In genomic region chr22:28882545-28882877, GRCh38 we compare ENCODE assay signal across 8 cellular contexts. TPM values are rescaled to one million over a fixed set of nuclear protein-coding genes. Genes with fewer than 3 reads are reported as not detected.
DNase-seq lines count a peak whose midpoint lies in the region; ATAC-seq, FAIRE-seq and TF ChIP-seq lines count a peak whose summit lies in the region.

No MANE protein-coding gene starts in this region.

- CTCF ChIA-PET in endothelial cell of umbilical vein (lab: Charles Lee), result interaction anchor here (0.6 to 3.2 kb wide), 4 partner anchors 148 to 816 kb away, joined by 3 to 32 read pairs (median 3); no protein-coding TSS in a partner anchor

- H3K9me3 ChIP-seq in HAP-1 (no peaks in the 10 kb centered on the region), endothelial cell of umbilical vein (replicated peaks; ENCODE audit: control insufficient read depth, insufficient read depth, low read length) (no peaks in the 10 kb centered on the region)

- POLR2A ChIA-PET in endothelial cell of umbilical vein (lab: Charles Lee), result interaction anchor here (0.6 kb wide), 1 partner anchor 149 kb away, joined by 5 read pairs; no protein-coding TSS in a partner anchor

- intact Hi-C loops in endothelial cell of umbilical vein (cut with micrococcal nuclease), result loop anchor here (5.0 kb wide), 1 partner anchor 55 kb away; no protein-coding TSS in a partner anchor

- no TSS peak for BruUV-seq in endothelial cell of umbilical vein (replicated peaks; lab: Mats Ljungman, UMichigan)

- H3K4me2 ChIP-seq in endothelial cell of umbilical vein (ENCODE audit: insufficient read depth, low read length), result peak overlapping the region; percentile 64

- FAIRE-seq in endothelial cell of umbilical vein (lab: Jason Lieb, UNC), result peak; percentile 73

- H2AFZ ChIP-seq in endothelial cell of umbilical vein (ENCODE audit: low read depth, low read length), result peak overlapping the region; percentile 95

- H3K4me3 Mint-ChIP-seq in nephron, result peak overlapping the region; percentile 91 to 93 (median 91)

- H3K4me1 ChIP-seq in HAP-1 (peaks cover 32% of the 10 kb centered on the region), endothelial cell of umbilical vein (ENCODE audit: control insufficient read depth, extremely low read depth, insufficient read depth, low read length) (peaks cover 11% of the 10 kb centered on the region)

- H3K27me3 Mint-ChIP-seq in nephron (ENCODE audit: low read depth), result peaks cover 5% of the 10 kb centered on the region

- in situ Hi-C loops in HAP-1 (cut with MboI; ENCODE audit: low sequenced_read_pairs), result no loop called here

- peak overlapping the region; percentile 52 for H3K4me3 ChIP-seq in HAP-1
- peak overlapping the region; percentile 24 to 72 (median 39) for H3K4me3 ChIP-seq in endothelial cell of umbilical vein (replicated peaks in 1 of 3; ENCODE audit: insufficient read depth in 1 of 3, low read depth in 1 of 3, low read length in 3 of 3)

- no peak for ATAC-seq in GM18861 (IDR thresholded peaks at IDR 0.05; ENCODE audit: unreplicated experiment)

- H3K36me3 Mint-ChIP-seq in nephron (ENCODE audit: low read depth), result no peaks in the 10 kb centered on the region

- peaks cover 5% of the 10 kb centered on the region for H3K79me2 ChIP-seq in endothelial cell of umbilical vein (ENCODE audit: control insufficient read depth, insufficient read depth, low read length)

- H3K9me3 Mint-ChIP-seq in nephron, result no peaks in the 10 kb centered on the region

- dilution Hi-C loops in endothelial cell of umbilical vein (cut with MboI; ENCODE audit: extremely low pct_ligation_motif_present, low sequenced_read_pairs), result no loop called here

- peak overlapping the region; percentile 7 for H3K9ac ChIP-seq in endothelial cell of umbilical vein (replicated peaks; ENCODE audit: extremely low read depth, insufficient read depth, low read length)

- no peaks in the 10 kb centered on the region for H3K9me1 ChIP-seq in endothelial cell of umbilical vein (replicated peaks; ENCODE audit: control insufficient read depth, extremely low read depth, insufficient read depth, low read length)

- H3K27ac Mint-ChIP-seq in nephron, result peak overlapping the region; percentile 71 to 81 (median 76)

- TF ChIP-seq CTCF in endothelial cell of umbilical vein (IDR thresholded peaks at IDR 0.05; ENCODE audit: extremely low read depth in 1 of 2, insufficient read depth in 1 of 2, low read depth in 1 of 2, low read length in 2 of 2), result no peak
- TF ChIP-seq CTCF in nephron (IDR thresholded peaks at IDR 0.05; ENCODE audit: unreplicated experiment in 3 of 3), result no peak

- DNase-seq in HAP-1 (ENCODE audit: low spot score in 2 of 2) (no peak), SK-N-DZ (ENCODE audit: low spot score) (peak; percentile 52), endothelial cell of umbilical vein (ENCODE audit: low read depth, low spot score) (no peak), HK-2 (ENCODE audit: unreplicated experiment) (no peak), activated gamma-delta T cell treated with Interleukin-2 at 50 U/mL for 16 hours (no peak)
- DNase-seq in activated CD4-positive, CD25-positive, alpha-beta regulatory T cell treated with anti-CD3 and anti-CD28 coated beads, Interleukin-2, amount 50 U/mL, for 72 hours, result no peak

- H3K36me3 ChIP-seq in HAP-1 (replicated peaks) (no peaks in the 10 kb centered on the region), endothelial cell of umbilical vein (ENCODE audit: control insufficient read depth in 2 of 2, extremely low read depth in 1 of 2, insufficient read depth in 2 of 2, low read length in 2 of 2) (no peaks in the 10 kb centered on the region)

- H3K27ac ChIP-seq in endothelial cell of umbilical vein (ENCODE audit: insufficient read depth, low read depth, low read length), result no peak overlapping the region

- H3K4me1 Mint-ChIP-seq in nephron, result peaks cover 39% of the 10 kb centered on the region

- no peaks in the 10 kb centered on the region for H4K20me1 ChIP-seq in endothelial cell of umbilical vein (replicated peaks; ENCODE audit: control insufficient read depth, extremely low read depth, insufficient read depth, low read length)

- TF ChIP-seq POLR2A in endothelial cell of umbilical vein (IDR thresholded peaks at IDR 0.05; ENCODE audit: low read depth, low read length), result no peak

- H3K27me3 ChIP-seq in HAP-1 (ENCODE audit: low read depth), result no peaks in the 10 kb centered on the region; the same call in 1 of the 2 replicates
- H3K27me3 ChIP-seq in endothelial cell of umbilical vein (ENCODE audit: control insufficient read depth in 2 of 2, insufficient read depth in 2 of 2, low read length in 2 of 2), result no peaks in the 10 kb centered on the region

TF ChIP-seq in endothelial cell of umbilical vein, 7 proteins besides CTCF, POLR2A, EP300 and RAD21:
- TF ChIP-seq GATA2 (IDR thresholded peaks at IDR 0.05; ENCODE audit: insufficient read depth, insufficient read length, low read depth, low read length) (no peak), EZH2 (IDR thresholded peaks at IDR 0.05; ENCODE audit: borderline replicate concordance, low read depth, low read length, severe bottlenecking) (no peak), MYC (IDR thresholded peaks at IDR 0.05; ENCODE audit: low read depth, low read length) (no peak), MAX (IDR thresholded peaks at IDR 0.05; ENCODE audit: insufficient read depth, insufficient read length) (peak; percentile 63)

RNA-seq across cellular contexts. Expression of gene ZNRF3, which starts 0.9 kb away (rescaled TPM):
- 10.8 and 10.9 TPM in 2 replicates for polyA plus RNA-seq in SK-N-DZ (2014; cell fraction: cytosol; rRNA removed)
- 6.6 and 8.7 TPM in 2 replicates for polyA plus RNA-seq in SK-N-DZ (2014; cell fraction: nucleus; rRNA removed)
- total RNA-seq in endothelial cell of umbilical vein, result 4.4 and 5.2 TPM in 2 replicates
- 2.7 and 3.4 TPM in 2 replicates for polyA plus RNA-seq in endothelial cell of umbilical vein
- polyA plus RNA-seq in endothelial cell of umbilical vein (2011; cell fraction: cytosol; rRNA removed), result 1.8 and 1.9 TPM in 2 replicates
- polyA plus RNA-seq in endothelial cell of umbilical vein (2011; cell fraction: nucleus; rRNA removed), result 2.5 TPM in 2 replicates
- polyA plus RNA-seq in endothelial cell of umbilical vein (2012), result 2.1 and 2.2 TPM in 2 replicates
- polyA minus RNA-seq in endothelial cell of umbilical vein, result 2.8 and 3.0 TPM in 2 replicates
- polyA minus RNA-seq in endothelial cell of umbilical vein (2011; cell fraction: cytosol; rRNA and poly(A)+ RNA removed), result 3.7 TPM
- 2.0 and 3.2 TPM in 2 replicates for polyA minus RNA-seq in endothelial cell of umbilical vein (2011; cell fraction: nucleus; rRNA and poly(A)+ RNA removed)
